In the genomic region with DNA sequence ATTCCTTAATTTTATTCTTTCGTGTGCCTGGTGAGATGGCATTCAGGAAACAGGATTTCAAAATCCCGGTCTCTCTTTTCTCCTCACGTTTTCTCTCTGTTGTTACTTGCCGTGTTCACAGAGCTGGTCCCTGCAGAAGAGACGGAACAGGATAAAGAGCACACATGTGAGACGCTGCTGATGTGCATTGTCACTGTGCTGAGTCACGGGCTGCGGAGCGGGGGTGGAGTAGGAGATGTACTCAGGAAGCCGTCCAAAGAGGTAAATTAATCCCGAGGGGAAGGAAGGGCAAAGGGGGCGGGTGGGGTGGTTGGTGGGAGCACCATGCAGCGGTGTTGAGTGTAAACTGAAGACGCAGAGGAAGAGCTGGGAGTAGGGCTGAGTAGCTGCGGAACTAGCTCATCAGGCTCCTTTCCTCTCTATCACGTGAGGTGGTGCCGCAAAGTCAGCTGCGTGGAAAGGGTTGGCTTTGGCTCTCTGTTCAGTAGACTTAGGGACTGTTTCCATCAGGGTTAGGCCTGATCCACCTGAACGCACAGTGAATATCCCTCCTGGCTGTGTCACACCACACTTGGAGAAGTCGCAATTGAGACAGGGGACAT, we compare ENCODE assay signal across 12 cellular contexts.
DNase-seq lines count a peak whose midpoint lies in the region; ATAC-seq, FAIRE-seq and TF ChIP-seq lines count a peak whose summit lies in the region.
"Had no signal": no experiment of that assay in that cellular context is flagged by ENCODE, and none has a peak within 500 bp of the region (broad histone marks: within the 10 kb centered on the region; RNA-seq: fewer than 3 reads in every experiment).

No MANE protein-coding gene starts in this region.

- peaks cover 7% of the 10 kb centered on the region for H3K9me3 Mint-ChIP-seq in activated naive CD8-positive, alpha-beta T cell treated with anti-CD3 and anti-CD28 coated beads for 36 hours
- no peaks in the 10 kb centered on the region for H3K9me3 Mint-ChIP-seq in activated naive CD8-positive, alpha-beta T cell treated with anti-CD3 and anti-CD28 coated beads, Interleukin-2, amount 50 U/mL, for 24 hours
- H3K9me3 Mint-ChIP-seq: effector memory CD8-positive, alpha-beta T cell; memory B cell had no signal

- H2AFZ ChIP-seq in H1 (ENCODE audit: low read length) (no peak overlapping the region), mesenchymal stem cell (ENCODE audit: low read depth, low read length) (no peak overlapping the region)

- no peaks in the 10 kb centered on the region for H4K20me1 ChIP-seq in H1 (replicated peaks in 1 of 2; ENCODE audit: control insufficient read depth in 1 of 2, insufficient read depth in 2 of 2, low read length in 2 of 2)

- no peak for ATAC-seq in activated naive CD8-positive, alpha-beta T cell treated with anti-CD3 and anti-CD28 coated beads, Interleukin-2, amount 50 U/mL, for 24 hours
- ATAC-seq: effector memory CD8-positive, alpha-beta T cell had no signal

- peak overlapping the region; percentile 36 for H3K27ac Mint-ChIP-seq in activated naive CD8-positive, alpha-beta T cell treated with anti-CD3 and anti-CD28 coated beads for 36 hours
- no peak overlapping the region for H3K27ac Mint-ChIP-seq in activated naive CD8-positive, alpha-beta T cell treated with anti-CD3 and anti-CD28 coated beads, Interleukin-2, amount 50 U/mL, for 24 hours
- H3K27ac Mint-ChIP-seq: memory B cell had no signal

- no peaks in the 10 kb centered on the region for H3K79me2 ChIP-seq in H1 (ENCODE audit: control insufficient read depth in 1 of 2, insufficient read depth in 2 of 2, low read length in 2 of 2)

- TF ChIP-seq POLR2A in H1 (IDR thresholded peaks at IDR 0.05; ENCODE audit: control extremely low read depth in 1 of 2, low read depth in 2 of 2, low read length in 2 of 2), result no peak

- no peaks in the 10 kb centered on the region for H3K79me1 ChIP-seq in H1 (ENCODE audit: low read depth, low read length)
- H3K79me1 ChIP-seq in mesenchymal stem cell (replicated peaks; ENCODE audit: low read length, poor library complexity, severe bottlenecking), result no peaks in the 10 kb centered on the region

- H3K4ac ChIP-seq in H1 (replicated peaks; ENCODE audit: insufficient read length, low read depth, low read length) (no peak overlapping the region), mesenchymal stem cell (ENCODE audit: low read depth in 1 of 2, low read length in 2 of 2) (peak overlapping the region; percentile 36 to 59)

- peaks cover 70% of the 10 kb centered on the region for H3K36me3 Mint-ChIP-seq in activated naive CD8-positive, alpha-beta T cell treated with anti-CD3 and anti-CD28 coated beads for 36 hours
- H3K36me3 Mint-ChIP-seq in activated naive CD8-positive, alpha-beta T cell treated with anti-CD3 and anti-CD28 coated beads, Interleukin-2, amount 50 U/mL, for 24 hours (ENCODE audit: low read depth), result peaks cover 75% of the 10 kb centered on the region

- no peak for FAIRE-seq in H1 (lab: Jason Lieb, UNC)
- FAIRE-seq in urothelium cell line (lab: Jason Lieb, UNC), result peak; percentile 95

- no peak overlapping the region for H2BK20ac ChIP-seq in H1 (ENCODE audit: low read length)

- no peaks in the 10 kb centered on the region for H3K27me3 Mint-ChIP-seq in activated naive CD8-positive, alpha-beta T cell treated with anti-CD3 and anti-CD28 coated beads for 36 hours
- H3K27me3 Mint-ChIP-seq in activated naive CD8-positive, alpha-beta T cell treated with anti-CD3 and anti-CD28 coated beads, Interleukin-2, amount 50 U/mL, for 24 hours, result no peaks in the 10 kb centered on the region
- H3K27me3 Mint-ChIP-seq: effector memory CD8-positive, alpha-beta T cell; memory B cell had no signal

- H3K4me3 ChIP-seq in H1 (ENCODE audit: extremely low read depth in 1 of 4, insufficient read depth in 2 of 4, low read depth in 3 of 4, low read length in 4 of 4) (no peak overlapping the region), mesenchymal stem cell (ENCODE audit: insufficient read depth in 1 of 2, low read depth in 1 of 2, low read length in 2 of 2) (no peak overlapping the region)
- H3K4me3 ChIP-seq: SJSA1 had no signal

- no peak for TF ChIP-seq EP300 in H1 (IDR thresholded peaks at IDR 0.05; ENCODE audit: borderline replicate concordance in 1 of 2, low read depth in 2 of 2, low read length in 2 of 2)

- H4K8ac ChIP-seq in H1 (ENCODE audit: extremely low read depth, insufficient read depth, low read length) (no peak overlapping the region), mesenchymal stem cell (ENCODE audit: low read length) (peak overlapping the region; percentile 76)

- H3K23ac ChIP-seq in H1 (ENCODE audit: insufficient read length) (no peak overlapping the region), mesenchymal stem cell (ENCODE audit: low read length in 2 of 2) (no peak overlapping the region)

- TF ChIP-seq CTCF in H1 (IDR thresholded peaks at IDR 0.05; ENCODE audit: control extremely low read depth in 1 of 3, insufficient read depth in 1 of 3, low read depth in 1 of 3, low read length in 3 of 3), result no peak

- H3K18ac ChIP-seq in H1 (ENCODE audit: extremely low read depth, low read length) (0 out of 2 replicates have a peak overlapping the region, but pooled peaks have one; percentile 43), mesenchymal stem cell (ENCODE audit: low read depth in 1 of 2, low read length in 2 of 2) (peak overlapping the region in 1 of 2 experiments; percentile 10)

- peaks cover 5 to 8% of the 10 kb centered on the region in 2 experiments; a peak in 2 of 4 replicates for H3K9me3 ChIP-seq in H1 (ENCODE audit: insufficient read depth in 2 of 2, low read depth in 1 of 2, low read length in 1 of 2)
- H3K9me3 ChIP-seq in mesenchymal stem cell (ENCODE audit: control insufficient read depth, low read length), result peaks cover 27% of the 10 kb centered on the region
- H3K9me3 ChIP-seq: SJSA1 had no signal

- H3K14ac ChIP-seq in H1 (ENCODE audit: insufficient read length) (no peak overlapping the region), mesenchymal stem cell (ENCODE audit: low read length in 2 of 2) (no peak overlapping the region)

- H3K9ac ChIP-seq in H1 (replicated peaks in 1 of 4; ENCODE audit: extremely low read depth in 1 of 4, low read depth in 3 of 4, low read length in 3 of 4), result no peak overlapping the region
- H3K9ac ChIP-seq in mesenchymal stem cell (ENCODE audit: low read length), result peak overlapping the region; percentile 22

- no peak overlapping the region for H3K4me3 Mint-ChIP-seq in activated naive CD8-positive, alpha-beta T cell treated with anti-CD3 and anti-CD28 coated beads for 36 hours
- H3K4me3 Mint-ChIP-seq in activated naive CD8-positive, alpha-beta T cell treated with anti-CD3 and anti-CD28 coated beads, Interleukin-2, amount 50 U/mL, for 24 hours, result no peak overlapping the region
- H3K4me3 Mint-ChIP-seq: effector memory CD8-positive, alpha-beta T cell; memory B cell had no signal

- H2AK5ac ChIP-seq in H1 (ENCODE audit: low read depth, low read length) (no peak overlapping the region), mesenchymal stem cell (ENCODE audit: low read length, severe bottlenecking) (no peak overlapping the region)

- no peak overlapping the region for H2BK12ac ChIP-seq in H1 (ENCODE audit: low read depth, low read length)
- no peak overlapping the region for H2BK12ac ChIP-seq in mesenchymal stem cell (ENCODE audit: low read length in 2 of 2)

- no peak for TF ChIP-seq RAD21 in H1 (IDR thresholded peaks at IDR 0.05 in 1 of 2, conservative IDR thresholded peaks at IDR 0.05 in 1 of 2; ENCODE audit: low read depth in 2 of 2, low read length in 2 of 2)

- H3K36me3 ChIP-seq in H1 (ENCODE audit: control insufficient read depth in 2 of 4, insufficient read depth in 4 of 4, low read length in 3 of 4), result no peaks in the 10 kb centered on the region; a peak in 2 of 8 replicates
- H3K36me3 ChIP-seq in mesenchymal stem cell (ENCODE audit: control insufficient read depth in 1 of 2, insufficient read depth in 2 of 2, low read depth in 1 of 2, low read length in 2 of 2), result peaks cover 0 to 9% of the 10 kb centered on the region in 2 experiments
- H3K36me3 ChIP-seq: SJSA1 had no signal

- H3K23me2 ChIP-seq in H1 (ENCODE audit: low read depth, low read length), result no peaks in the 10 kb centered on the region

- 88% methylated on average over 17 of the region's 20 CpGs; no CpG with 5 or more reads in 1 of the 2 experiments for WGBS in H1 (ENCODE audit: extremely low coverage in 1 of 2, insufficient coverage in 1 of 2, insufficient read length in 1 of 2, insufficient replicate concordance in 2 of 2, low coverage in 1 of 2, low lambda C conversion rate in 2 of 2, missing lambda C conversion rate in 1 of 2), 2 experiments
- 56% methylated on average over 20 of the region's 20 CpGs for WGBS in mesenchymal stem cell

- no peak overlapping the region for H3K4me2 ChIP-seq in H1 (ENCODE audit: insufficient read depth in 1 of 2, low read depth in 2 of 2, low read length in 2 of 2)
- H3K4me2 ChIP-seq in mesenchymal stem cell (ENCODE audit: low read length, poor library complexity, severe bottlenecking), result peak overlapping the region; percentile 45

- POLR2A ChIA-PET in H1 (lab: Charles Lee; ENCODE audit: partially characterized antibody), result interaction anchor here (1.4 kb wide), 1 partner anchor 11 kb away, joined by 3 read pairs; no protein-coding TSS in a partner anchor

- no peak overlapping the region; the same call in 1 of the 2 replicates for H2BK5ac ChIP-seq in H1 (ENCODE audit: low read depth, low read length)
- H2BK5ac ChIP-seq in mesenchymal stem cell (ENCODE audit: low read depth, low read length, poor library complexity, severe bottlenecking), result no peak overlapping the region

- no peak overlapping the region for H2BK15ac ChIP-seq in H1 (ENCODE audit: low read length)
- H2BK15ac ChIP-seq in mesenchymal stem cell (ENCODE audit: low read depth, poor library complexity, severe bottlenecking), result no peak overlapping the region

- H4K91ac ChIP-seq in H1 (replicated peaks; ENCODE audit: insufficient read length, low read length) (no peak overlapping the region), mesenchymal stem cell (ENCODE audit: low read length) (peak overlapping the region; percentile 52)

- H3K4me1 Mint-ChIP-seq in activated naive CD8-positive, alpha-beta T cell treated with anti-CD3 and anti-CD28 coated beads for 36 hours, result peaks cover 8% of the 10 kb centered on the region
- H3K4me1 Mint-ChIP-seq in activated naive CD8-positive, alpha-beta T cell treated with anti-CD3 and anti-CD28 coated beads, Interleukin-2, amount 50 U/mL, for 24 hours, result peaks cover 9% of the 10 kb centered on the region
- H3K4me1 Mint-ChIP-seq: memory B cell had no signal

- CTCF ChIA-PET in H1 (lab: Charles Lee; ENCODE audit: partially characterized antibody), result interaction anchor here (0.6 to 1.6 kb wide), 7 partner anchors 9 to 419 kb away, joined by 3 to 5 read pairs (median 3); no protein-coding TSS in a partner anchor

- no peak overlapping the region for H4K5ac ChIP-seq in H1 (ENCODE audit: insufficient read length, low read depth, low read length)

- H3K4me1 ChIP-seq in H1 (replicated peaks in 1 of 4; ENCODE audit: control insufficient read depth in 3 of 4, insufficient read depth in 4 of 4, low read length in 3 of 4), result no peaks in the 10 kb centered on the region
- peaks cover 9% of the 10 kb centered on the region for H3K4me1 ChIP-seq in mesenchymal stem cell (ENCODE audit: control insufficient read depth, insufficient read depth, low read depth, low read length)
- H3K4me1 ChIP-seq: SJSA1 had no signal

- H3K27me3 ChIP-seq in H1 (replicated peaks in 1 of 4; ENCODE audit: control insufficient read depth in 3 of 4, extremely low read depth in 1 of 4, insufficient read depth in 3 of 4, low read length in 3 of 4) (no peaks in the 10 kb centered on the region), mesenchymal stem cell (ENCODE audit: control insufficient read depth in 1 of 2, insufficient read depth in 1 of 2, low read length in 2 of 2) (no peaks in the 10 kb centered on the region)
- H3K27me3 ChIP-seq: SJSA1 had no signal

- H3K27ac ChIP-seq in H1 (ENCODE audit: low read depth, low read length) (no peak overlapping the region), mesenchymal stem cell (ENCODE audit: low read length, poor library complexity, severe bottlenecking) (no peak overlapping the region)
- H3K27ac ChIP-seq: SJSA1 had no signal

- H2BK120ac ChIP-seq in H1 (replicated peaks; ENCODE audit: low read depth, low read length) (no peak overlapping the region), mesenchymal stem cell (ENCODE audit: low read depth, low read length) (peak overlapping the region; percentile 81)

- DNase-seq in activated naive CD8-positive, alpha-beta T cell treated with anti-CD3 and anti-CD28 coated beads for 36 hours, result no peak
- DNase-seq in activated naive CD8-positive, alpha-beta T cell treated with anti-CD3 and anti-CD28 coated beads, Interleukin-2, amount 50 U/mL, for 24 hours, result no peak
- DNase-seq in H1 (ENCODE audit: low read depth in 1 of 2, low spot score in 2 of 2), result no peak
- DNase-seq in mesenchymal stem cell, result peak; percentile 85
- DNase-seq in urothelium cell line (ENCODE audit: low spot score), result peak; percentile 90
- DNase-seq in stimulated activated CD4-positive, alpha-beta T cell treated with anti-CD3 and anti-CD28 coated beads, Interleukin-4, amount 100 ng/mL, for 24 hours, result no peak
- no peak for DNase-seq in activated CD4-positive, CD25-positive, alpha-beta regulatory T cell treated with anti-CD3 and anti-CD28 coated beads, Interleukin-2, amount 50 U/mL, for 72 hours
- no peak for DNase-seq in OCI-M2 (lab: John Stamatoyannopoulos, UW; ENCODE audit: unreplicated experiment)
- DNase-seq: effector memory CD8-positive, alpha-beta T cell; NCI-H2107 had no signal

- H3K56ac ChIP-seq in H1 (replicated peaks; ENCODE audit: insufficient read length, low read depth, low read length), result no peak overlapping the region

Comparison
In these comparisons a context has a peak if more than half of its experiments do, and no peak if none do; other contexts are left out.
1. DNase-seq: peak in mesenchymal stem cell (single experiment) and urothelium cell line (single experiment); none in activated naive CD8-positive, alpha-beta T cell treated with anti-CD3 and anti-CD28 coated beads for 36 hours (single experiment), activated naive CD8-positive, alpha-beta T cell treated with anti-CD3 and anti-CD28 coated beads, Interleukin-2, amount 50 U/mL, for 24 hours (single experiment), H1 (0 of 2), stimulated activated CD4-positive, alpha-beta T cell treated with anti-CD3 and anti-CD28 coated beads, Interleukin-4, amount 100 ng/mL, for 24 hours (single experiment), activated CD4-positive, CD25-positive, alpha-beta regulatory T cell treated with anti-CD3 and anti-CD28 coated beads, Interleukin-2, amount 50 U/mL, for 72 hours (single experiment) and OCI-M2 (single experiment).